In genomic region chr14:55104051-55104954, GRCh38 we compare ENCODE assay signal across 8 cellular contexts. TPM values are rescaled to one million over a fixed set of nuclear protein-coding genes. Genes with fewer than 3 reads are reported as not detected.
DNase-seq lines count a peak whose midpoint lies in the region; ATAC-seq and TF ChIP-seq lines count a peak whose summit lies in the region.

No MANE protein-coding gene starts in this region.

- WGBS in heart left ventricle, 4 donors, result 84 to 95% (median 89%) methylated on average over 6 of the region's 6 CpGs

- no peak for TF ChIP-seq CTCF in heart left ventricle (IDR thresholded peaks at IDR 0.05)
- no peak for TF ChIP-seq CTCF in lower lobe of right lung (IDR thresholded peaks at IDR 0.05)
- no peak for TF ChIP-seq CTCF in upper lobe of right lung (IDR thresholded peaks at IDR 0.05)

- H3K9me3 ChIP-seq in heart left ventricle (peaks cover 0 to 6% (median 0%) of the 10 kb centered on the region in 12 donors), lower lobe of right lung (peaks cover 5% of the 10 kb centered on the region), upper lobe of right lung (no peaks in the 10 kb centered on the region)

- H3K4me1 ChIP-seq in heart left ventricle, result peaks cover 24 to 93% (median 69%) of the 10 kb centered on the region in 12 donors
- peaks cover 96% of the 10 kb centered on the region for H3K4me1 ChIP-seq in lower lobe of right lung
- peaks cover 93% of the 10 kb centered on the region for H3K4me1 ChIP-seq in upper lobe of right lung

- peaks cover 9% of the 10 kb centered on the region for H3K36me3 Mint-ChIP-seq in activated T-helper 1 cell treated with anti-CD3 and anti-CD28 coated beads, Interleukin-12 subunit alpha, Interleukin-12 subunit beta, Interleukin-2, Interleukin-4 antibody, amounts not matched to agents 30 ng/mL and 10 ng/mL and 1 ng/mL, durations not matched to agents 14 hours and 24 hours and 36 hours (ENCODE audit: low read depth)

- H3K36me3 ChIP-seq in heart left ventricle, result no peaks in the 10 kb centered on the region
- no peaks in the 10 kb centered on the region for H3K36me3 ChIP-seq in lower lobe of right lung
- H3K36me3 ChIP-seq in upper lobe of right lung, result no peaks in the 10 kb centered on the region

- DNase-seq in heart left ventricle (no peak), Right ventricle myocardium inferior (ENCODE audit: missing footprints) (no peak), lower lobe of right lung (no peak), upper lobe of right lung (no peak), epidermal melanocyte (ENCODE audit: insufficient read length, low spot score) (no peak), G401 (ENCODE audit: low spot score) (no peak)
- DNase-seq in activated T-helper 1 cell treated with anti-CD3 and anti-CD28 coated beads, Interleukin-12 subunit alpha, Interleukin-12 subunit beta, Interleukin-2, Interleukin-4 antibody, amounts not matched to agents 30 ng/mL and 10 ng/mL and 1 ng/mL, durations not matched to agents 14 hours and 24 hours and 36 hours (ENCODE audit: low spot score), result no peak

- no peaks in the 10 kb centered on the region for H3K27me3 ChIP-seq in heart left ventricle
- H3K27me3 ChIP-seq in lower lobe of right lung (ENCODE audit: low read depth), result no peaks in the 10 kb centered on the region
- no peaks in the 10 kb centered on the region for H3K27me3 ChIP-seq in upper lobe of right lung

- H3K27ac ChIP-seq in heart left ventricle, result peak overlapping the region; percentile 67 to 96 (median 86)
- peak overlapping the region; percentile 89 for H3K27ac ChIP-seq in lower lobe of right lung
- H3K27ac ChIP-seq in upper lobe of right lung, result peak overlapping the region; percentile 96

- in situ Hi-C loops in G401 (cut with HindIII; ENCODE audit: low sequenced_read_pairs), result no loop called here

- peaks cover 12% of the 10 kb centered on the region for H3K9me3 Mint-ChIP-seq in activated T-helper 1 cell treated with anti-CD3 and anti-CD28 coated beads, Interleukin-12 subunit alpha, Interleukin-12 subunit beta, Interleukin-2, Interleukin-4 antibody, amounts not matched to agents 30 ng/mL and 10 ng/mL and 1 ng/mL, durations not matched to agents 14 hours and 24 hours and 36 hours

- no peak overlapping the region for H3K4me3 ChIP-seq in heart left ventricle
- H3K4me3 ChIP-seq in lower lobe of right lung, result no peak overlapping the region
- H3K4me3 ChIP-seq in upper lobe of right lung, result no peak overlapping the region

- intact Hi-C loops in heart left ventricle (cut with DNase I), result no loop called here
- intact Hi-C loops in Right ventricle myocardium inferior (cut with DNase I), result no loop called here
- intact Hi-C loops in activated T-helper 1 cell treated with anti-CD3 and anti-CD28 coated beads, Interleukin-12 subunit alpha, Interleukin-12 subunit beta, Interleukin-2, Interleukin-4 antibody, amounts not matched to agents 30 ng/mL and 10 ng/mL and 1 ng/mL, durations not matched to agents 14 hours and 24 hours and 36 hours (cut with micrococcal nuclease), result no loop called here
- intact Hi-C loops in lower lobe of right lung (cut with DNase I), result no loop called here
- intact Hi-C loops in upper lobe of right lung (cut with DNase I), result no loop called here

- H3K4me1 Mint-ChIP-seq in activated T-helper 1 cell treated with anti-CD3 and anti-CD28 coated beads, Interleukin-12 subunit alpha, Interleukin-12 subunit beta, Interleukin-2, Interleukin-4 antibody, amounts not matched to agents 30 ng/mL and 10 ng/mL and 1 ng/mL, durations not matched to agents 14 hours and 24 hours and 36 hours (ENCODE audit: low read depth), result peaks cover 60% of the 10 kb centered on the region

- ATAC-seq in heart left ventricle (no peak), Right ventricle myocardium inferior (no peak), lower lobe of right lung (no peak), upper lobe of right lung (peak; percentile 19), GM21526 (IDR thresholded peaks at IDR 0.05; ENCODE audit: low FRiP score, unreplicated experiment) (no peak)

- no peak for TF ChIP-seq POLR2A in heart left ventricle (IDR thresholded peaks at IDR 0.05)

- peak overlapping the region; percentile 58 for H3K27ac Mint-ChIP-seq in activated T-helper 1 cell treated with anti-CD3 and anti-CD28 coated beads, Interleukin-12 subunit alpha, Interleukin-12 subunit beta, Interleukin-2, Interleukin-4 antibody, amounts not matched to agents 30 ng/mL and 10 ng/mL and 1 ng/mL, durations not matched to agents 14 hours and 24 hours and 36 hours

- no peaks in the 10 kb centered on the region for H3K27me3 Mint-ChIP-seq in activated T-helper 1 cell treated with anti-CD3 and anti-CD28 coated beads, Interleukin-12 subunit alpha, Interleukin-12 subunit beta, Interleukin-2, Interleukin-4 antibody, amounts not matched to agents 30 ng/mL and 10 ng/mL and 1 ng/mL, durations not matched to agents 14 hours and 24 hours and 36 hours (ENCODE audit: insufficient read depth)

- peak overlapping the region; percentile 31 for H3K4me3 Mint-ChIP-seq in activated T-helper 1 cell treated with anti-CD3 and anti-CD28 coated beads, Interleukin-12 subunit alpha, Interleukin-12 subunit beta, Interleukin-2, Interleukin-4 antibody, amounts not matched to agents 30 ng/mL and 10 ng/mL and 1 ng/mL, durations not matched to agents 14 hours and 24 hours and 36 hours

RNA-seq across cellular contexts. Expression of gene LGALS3, which starts 24.7 kb away (rescaled TPM):
- total RNA-seq in heart left ventricle (100 to 1,000 TPM; 143 to 372 (median 197) TPM), Right ventricle myocardium inferior (265 TPM), lower lobe of right lung (528 TPM), upper lobe of right lung (351 TPM)
- 100 to 1,000 TPM; 272 to 311 TPM for polyA plus RNA-seq in heart left ventricle
- 10.4 and 12.0 TPM in 2 replicates for total RNA-seq in activated T-helper 1 cell treated with anti-CD3 and anti-CD28 coated beads, Interleukin-12 subunit alpha, Interleukin-12 subunit beta, Interleukin-2, Interleukin-4 antibody, amounts not matched to agents 30 ng/mL and 10 ng/mL and 1 ng/mL, durations not matched to agents 14 hours and 24 hours and 36 hours
- total RNA-seq in G401 (2014; rRNA removed; shearing (Covaris generic)), result 207 and 236 TPM in 2 replicates

RNA-seq across cellular contexts. Expression of gene MAPK1IP1L, which starts 52.9 kb away (rescaled TPM):
- total RNA-seq in heart left ventricle, result 100 to 1,000 TPM in 2 of 9 donors, 10 to 100 TPM in 7; 58.9 to 159 (median 80.1) TPM
- polyA plus RNA-seq in heart left ventricle, result 10 to 100 TPM; 23.8 to 66.7 TPM
- total RNA-seq in Right ventricle myocardium inferior, result 65.0 TPM
- total RNA-seq in activated T-helper 1 cell treated with anti-CD3 and anti-CD28 coated beads, Interleukin-12 subunit alpha, Interleukin-12 subunit beta, Interleukin-2, Interleukin-4 antibody, amounts not matched to agents 30 ng/mL and 10 ng/mL and 1 ng/mL, durations not matched to agents 14 hours and 24 hours and 36 hours, result 139 and 141 TPM in 2 replicates
- 72.4 TPM for total RNA-seq in lower lobe of right lung
- 72.5 TPM for total RNA-seq in upper lobe of right lung
- total RNA-seq in G401 (2014; rRNA removed; shearing (Covaris generic)), result 17.6 and 33.1 TPM in 2 replicates

Comparison
In these comparisons a context has a peak if more than half of its experiments do, and no peak if none do; other contexts are left out.
1. RNA of gene LGALS3, which starts 24.7 kb away (total RNA-seq): 528 TPM in lower lobe of right lung (single experiment), 351 TPM in upper lobe of right lung (single experiment), 265 TPM in Right ventricle myocardium inferior (single experiment), 207 to 236 TPM in G401 and 143 to 372 TPM in heart left ventricle; 10.4 to 12.0 TPM in activated T-helper 1 cell treated with anti-CD3 and anti-CD28 coated beads, Interleukin-12 subunit alpha, Interleukin-12 subunit beta, Interleukin-2, Interleukin-4 antibody, amounts not matched to agents 30 ng/mL and 10 ng/mL and 1 ng/mL, durations not matched to agents 14 hours and 24 hours and 36 hours; every median in the first group is over 10 times any median in the second.
2. Peak in every context shown above with its lines, with median percentiles within 50 percentile points of each other: H3K27ac ChIP-seq.